Comparison of ENCODE assay signal across 2 cellular contexts in genomic region chr12:64633940-64634337, GRCh38.
TF ChIP-seq lines count a peak whose summit lies in the region.

No MANE protein-coding gene starts in this region.

TF ChIP-seq in IMR-90, 13 proteins besides CTCF, POLR2A, EP300 and RAD21 (continued from another document):
- TF ChIP-seq ELK1 (IDR thresholded peaks at IDR 0.05; ENCODE audit: borderline replicate concordance, low read depth, low read length) (no peak), USF2 (IDR thresholded peaks at IDR 0.05; ENCODE audit: low read depth, low read length) (no peak), MXI1 (IDR thresholded peaks at IDR 0.05; ENCODE audit: borderline replicate concordance, low read depth, low read length) (no peak), NFE2L2 (IDR thresholded peaks at IDR 0.05; ENCODE audit: low read depth, low read length) (no peak)
TF ChIP-seq in IMR-90: peak in this region for 1.

TF ChIP-seq in K562, 482 proteins besides CTCF, POLR2A, EP300 and RAD21 (continued from another document):
- TF ChIP-seq BCLAF1 (IDR thresholded peaks at IDR 0.05; ENCODE audit: borderline replicate concordance in 1 of 2, control insufficient read depth in 1 of 2, low read depth in 2 of 2, low read length in 1 of 2) = no peak
- TF ChIP-seq DPF2 (IDR thresholded peaks at IDR 0.05) = peak; percentile 43; the same call in 1 of the 2 replicates
- TF ChIP-seq ARID1B (IDR thresholded peaks at IDR 0.05) = peak; percentile 42; the same call in 1 of the 2 replicates
- no peak for TF ChIP-seq HMG20B (CRISPR knock-in tag; IDR thresholded peaks at IDR 0.05)
- peak; percentile 73; the same call in 1 of the 2 replicates for TF ChIP-seq ZNF12 (CRISPR knock-in tag; IDR thresholded peaks at IDR 0.05)
- peak; percentile 43; the same call in 1 of the 2 replicates for TF ChIP-seq NFIC (IDR thresholded peaks at IDR 0.05)
- no peak for TF ChIP-seq CHD7 (IDR thresholded peaks at IDR 0.05; ENCODE audit: low read depth, low read length)
- TF ChIP-seq SRF (CRISPR knock-in tag; IDR thresholded peaks at IDR 0.05) = peak in 1 of 2 experiments; percentile 49; a peak in 1 of 4 replicates
- peak; percentile 54; the same call in 1 of the 2 replicates for TF ChIP-seq SMARCE1 (IDR thresholded peaks at IDR 0.05)
- TF ChIP-seq MEF2D (tag; conservative IDR thresholded peaks at IDR 0.05; ENCODE audit: low read depth) = no peak
- peak; percentile 74 for TF ChIP-seq ATF3 (IDR thresholded peaks at IDR 0.05)
- TF ChIP-seq ATF3 (CRISPR knock-in tag; conservative IDR thresholded peaks at IDR 0.05) = no peak
- TF ChIP-seq HMBOX1 (IDR thresholded peaks at IDR 0.05) = peak; percentile 88
- peak; percentile 58; the same call in 1 of the 2 replicates for TF ChIP-seq SMARCA4 (IDR thresholded peaks at IDR 0.05)
- peak; percentile 38 for TF ChIP-seq PKNOX1 (IDR thresholded peaks at IDR 0.05)
- peak; percentile 87 for TF ChIP-seq JUND (IDR thresholded peaks at IDR 0.05; ENCODE audit: borderline replicate concordance, low read depth, low read length)
- peak; percentile 78; the same call in 1 of the 3 replicates for TF ChIP-seq JUND (tag; IDR thresholded peaks at IDR 0.05; ENCODE audit: borderline replicate concordance, low read depth, low read length)
TF ChIP-seq in K562: peak in this region for 13.
